20 cellular contexts compared by ENCODE assay signal in the genomic region with DNA sequence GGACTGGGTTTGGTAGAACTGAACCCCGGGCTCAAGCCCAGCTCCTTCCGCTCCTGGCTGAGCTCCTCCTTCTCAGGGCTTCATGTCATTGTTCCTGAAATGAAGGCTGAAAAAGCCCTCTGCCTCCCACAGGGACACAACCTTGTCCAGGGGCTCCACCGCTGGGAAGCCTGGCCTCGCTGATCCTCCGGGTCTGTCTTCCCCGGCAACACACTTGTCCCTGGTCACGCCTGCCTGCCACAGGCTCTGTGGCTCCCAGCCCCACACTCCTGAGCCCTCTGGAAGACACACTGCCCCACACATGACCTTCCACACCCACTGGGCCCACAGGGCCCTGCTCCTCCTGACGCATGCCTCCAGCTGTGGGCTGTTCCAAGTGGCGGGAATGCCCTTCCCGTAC. TPM values are rescaled to one million over a fixed set of nuclear protein-coding genes. Genes with fewer than 3 reads are reported as not detected.
A peak's percentile ranks its signal among the peaks of the same experiment; 100 is the strongest.
DNase-seq lines count a peak whose midpoint lies in the region; ATAC-seq, FAIRE-seq and TF ChIP-seq lines count a peak whose summit lies in the region.
"Had no signal": no experiment of that assay in that cellular context is flagged by ENCODE, and none has a peak within 500 bp of the region (broad histone marks: within the 10 kb centered on the region; RNA-seq: fewer than 3 reads in every experiment).

No MANE protein-coding gene starts in this region.

- CTCF ChIA-PET in K562 (lab: Yijun Ruan, JAX; ENCODE audit: low intra/inter-chr PET ratio), result no interaction called here
- CTCF ChIA-PET in activated naive CD4-positive, alpha-beta T cell treated with anti-CD3 and anti-CD28 coated beads, Interleukin-2, amount 10 ng/mL, durations not matched to agents 7 days and 5 days (lab: Charles Lee), result interaction anchor here (0.8 to 2.0 kb wide), 4 partner anchors 9 to 113 kb away, joined by 3 to 5 read pairs (median 4); no protein-coding TSS in a partner anchor

- no peaks in the 10 kb centered on the region for H4K20me1 ChIP-seq in BLaER1
- no peaks in the 10 kb centered on the region; the same call in 1 of the 2 replicates for H4K20me1 ChIP-seq in K562 (replicated peaks; ENCODE audit: control insufficient read depth, insufficient read depth, low read length)

- peak overlapping the region; percentile 75 for H3K27ac ChIP-seq in BLaER1
- H3K27ac ChIP-seq in K562 (ENCODE audit: extremely low read depth, low read depth, low read length), result no peak overlapping the region
- H3K27ac ChIP-seq: A549, C4-2B had no signal

- H3K9me3 Mint-ChIP-seq in nephron progenitor cell, result peaks cover 6% of the 10 kb centered on the region
- H3K9me3 Mint-ChIP-seq in activated naive CD4-positive, alpha-beta T cell treated with anti-CD3 and anti-CD28 coated beads, Interleukin-2, amount 10 ng/mL, durations not matched to agents 7 days and 5 days, result peaks cover 6% of the 10 kb centered on the region

- no peak for TF ChIP-seq RAD21 in K562 (CRISPR knock-in tag; conservative IDR thresholded peaks at IDR 0.05 in 1 of 2, IDR thresholded peaks at IDR 0.05 in 1 of 2)

- no peak for TF ChIP-seq POLR2A in K562 (conservative IDR thresholded peaks at IDR 0.05)

- no peaks in the 10 kb centered on the region for H3K27me3 ChIP-seq in BLaER1
- H3K27me3 ChIP-seq in K562 (ENCODE audit: control insufficient read depth in 2 of 2, insufficient read depth in 2 of 2, low read length in 2 of 2), result peaks cover 7 to 18% of the 10 kb centered on the region in 2 experiments; a peak in 3 of 5 replicates

- H3K9ac ChIP-seq in BLaER1, result peak overlapping the region; percentile 68
- H3K9ac ChIP-seq in K562 (ENCODE audit: insufficient read depth in 1 of 2, low read depth in 2 of 2, low read length in 2 of 2), result peak overlapping the region in 1 of 2 experiments; percentile 88; a peak in 2 of 4 replicates

- peak overlapping the region; percentile 89 for H3K4me2 ChIP-seq in BLaER1
- peak overlapping the region; percentile 2; the same call in 1 of the 2 replicates for H3K4me2 ChIP-seq in K562 (ENCODE audit: insufficient read depth, low read length)
- H3K4me2 ChIP-seq: A549 had no signal

- FAIRE-seq in K562 (lab: Jason Lieb, UNC), result no peak
- FAIRE-seq: A549, GM12878, GM19239 had no signal

- DNase-seq in GM13977 (ENCODE audit: low spot score) (peak; percentile 15), K562 (ENCODE audit: extremely low read depth in 1 of 4, low spot score in 3 of 4) (peak in 1 of 4 experiments; percentile 26), nephron progenitor cell (no peak), ecto neural progenitor cell (ENCODE audit: low spot score) (no peak)
- no peak for DNase-seq in activated naive CD4-positive, alpha-beta T cell treated with anti-CD3 and anti-CD28 coated beads, Interleukin-2, amount 10 ng/mL, durations not matched to agents 7 days and 5 days
- DNase-seq: DND-41, GDM1, Kasumi-1, NCI-H1105 treated with DMSO at 0.1 percent for 48 hours, NCI-H187, NCI-H345, NCI-H526, SIG-M5 had no signal

- peak overlapping the region; percentile 58 for H3K4me3 Mint-ChIP-seq in nephron progenitor cell
- no peak overlapping the region for H3K4me3 Mint-ChIP-seq in activated naive CD4-positive, alpha-beta T cell treated with anti-CD3 and anti-CD28 coated beads, Interleukin-2, amount 10 ng/mL, durations not matched to agents 7 days and 5 days

- H3K9me3 ChIP-seq in BLaER1 (peaks cover 4% of the 10 kb centered on the region; the same call in 1 of the 2 replicates), K562 (replicated peaks; ENCODE audit: control insufficient read depth, insufficient read depth, low read depth, low read length) (peaks cover 6% of the 10 kb centered on the region)

- in situ Hi-C loops in GM13977 (cut with MboI; ENCODE audit: low pct_unique_long_range_greater_than_20kb, low sequenced_read_pairs, unreplicated experiment) (no loop called here), K562 (cut with MboI) (no loop called here)

- WGBS in K562 (ENCODE audit: insufficient coverage, low coverage, missing lambda C conversion rate), result 53% methylated on average over 10 of the region's 10 CpGs

- peaks cover 47% of the 10 kb centered on the region for H3K4me1 Mint-ChIP-seq in nephron progenitor cell
- peaks cover 25% of the 10 kb centered on the region for H3K4me1 Mint-ChIP-seq in activated naive CD4-positive, alpha-beta T cell treated with anti-CD3 and anti-CD28 coated beads, Interleukin-2, amount 10 ng/mL, durations not matched to agents 7 days and 5 days

- no peaks in the 10 kb centered on the region for H3K9me1 ChIP-seq in K562 (ENCODE audit: control insufficient read depth, insufficient read depth, low read length)

- no peaks in the 10 kb centered on the region for H3K36me3 Mint-ChIP-seq in nephron progenitor cell (ENCODE audit: low read depth)
- H3K36me3 Mint-ChIP-seq in activated naive CD4-positive, alpha-beta T cell treated with anti-CD3 and anti-CD28 coated beads, Interleukin-2, amount 10 ng/mL, durations not matched to agents 7 days and 5 days, result no peaks in the 10 kb centered on the region

- ATAC-seq in K562, result no peak
- ATAC-seq in HG03280 (IDR thresholded peaks at IDR 0.05; ENCODE audit: unreplicated experiment), result no peak
- ATAC-seq: A549, HCT116 had no signal

- TF ChIP-seq EP300 in K562 (IDR thresholded peaks at IDR 0.05; ENCODE audit: low read length), result no peak

- H3K36me3 ChIP-seq in BLaER1 (no peaks in the 10 kb centered on the region), K562 (ENCODE audit: control insufficient read depth, insufficient read depth, low read length) (no peaks in the 10 kb centered on the region)

- peak overlapping the region; percentile 73 for H3K27ac Mint-ChIP-seq in nephron progenitor cell
- H3K27ac Mint-ChIP-seq in activated naive CD4-positive, alpha-beta T cell treated with anti-CD3 and anti-CD28 coated beads, Interleukin-2, amount 10 ng/mL, durations not matched to agents 7 days and 5 days, result no peak overlapping the region

- H3K4me3 ChIP-seq in BLaER1 (0 out of 2 replicates have a peak overlapping the region, but pooled peaks have one; percentile 9), K562 (no peak overlapping the region)
- H3K4me3 ChIP-seq: A549, GM12878 had no signal

- H3K27me3 Mint-ChIP-seq in nephron progenitor cell (ENCODE audit: low read depth, poor library complexity), result peaks cover 35% of the 10 kb centered on the region
- peaks cover 67% of the 10 kb centered on the region for H3K27me3 Mint-ChIP-seq in activated naive CD4-positive, alpha-beta T cell treated with anti-CD3 and anti-CD28 coated beads, Interleukin-2, amount 10 ng/mL, durations not matched to agents 7 days and 5 days

- H3K4me1 ChIP-seq in BLaER1 (peaks cover 94% of the 10 kb centered on the region), K562 (replicated peaks in 1 of 2; ENCODE audit: control insufficient read depth in 2 of 2, insufficient read depth in 2 of 2, low read length in 2 of 2) (peaks cover 25 to 53% of the 10 kb centered on the region in 2 experiments)
- H3K4me1 ChIP-seq: A549 had no signal

- intact Hi-C loops in K562 (cut with micrococcal nuclease), result no loop called here

- TF ChIP-seq CTCF in GM13977 (IDR thresholded peaks at IDR 0.05; ENCODE audit: extremely low read depth, insufficient read depth, missing control alignments), result no peak
- TF ChIP-seq CTCF in K562 (IDR thresholded peaks at IDR 0.05 in 2 of 3, conservative IDR thresholded peaks at IDR 0.05 in 1 of 3; ENCODE audit: insufficient read depth in 2 of 3, low read depth in 1 of 3, low read length in 3 of 3), result no peak
- no peak for TF ChIP-seq CTCF in nephron progenitor cell (IDR thresholded peaks at IDR 0.05)

- POLR2A ChIA-PET in K562 (lab: Yijun Ruan, JAX), result no interaction called here

- no TSS peak for BruUV-seq in K562 (replicated peaks; lab: Mats Ljungman, UMichigan)

- peak overlapping the region; percentile 26 for H2AFZ ChIP-seq in K562 (ENCODE audit: low read depth, low read length)

- no peaks in the 10 kb centered on the region for H3K79me2 ChIP-seq in K562 (ENCODE audit: control insufficient read depth, insufficient read depth, low read length)

TF ChIP-seq in K562, 482 proteins besides CTCF, POLR2A, EP300 and RAD21 (continues in another document):
- TF ChIP-seq ZNF146 (CRISPR knock-in tag; IDR thresholded peaks at IDR 0.05; ENCODE audit: unreplicated experiment), result no peak
- TF ChIP-seq ZNF12 (CRISPR knock-in tag; IDR thresholded peaks at IDR 0.05), result no peak

RNA-seq across cellular contexts. Expression of gene ZC3H18, which starts 18.0 kb away (rescaled TPM):
- 74.4 and 112 TPM in 2 replicates for total RNA-seq in K562 (2011; cell fraction: chromatin; rRNA removed; ENCODE audit: low replicate concordance)
- total RNA-seq in K562 (2011; cell fraction: nucleolus; rRNA removed), result 51.3 and 61.4 TPM in 2 replicates
- 61.1 and 63.4 TPM in 2 replicates for total RNA-seq in K562 (2011; cell fraction: nucleoplasm; rRNA removed)
- total RNA-seq in K562 (2014; rRNA removed) (26.9 and 35.1 TPM in 2 replicates), K562 (2014; rRNA removed; fragmentation: Illumina TruSeq; extraction: Trizol) (16.0 and 16.3 TPM in 2 replicates), K562 (2015; rRNA removed; fragmentation: Illumina TruSeq; extraction: Trizol) (31.1 and 33.9 TPM in 2 replicates), K562 (2021) (81.3 and 88.7 TPM in 2 replicates)
- polyA plus RNA-seq in K562 (2011; rRNA removed) (12.5 and 15.8 TPM in 2 replicates), K562 (2014; fragmentation: Illumina TruSeq; extraction: Trizol) (60.7 and 65.3 TPM in 2 replicates), K562 (2014; fragmentation: Nextera tagmentation; extraction: Ambion mirVana) (1 to 10 TPM; 1.7 to 2.0 TPM), K562 (2014; rRNA removed) (37.1 and 49.2 TPM in 2 replicates)
- 10.1 and 15.8 TPM in 2 replicates for polyA plus RNA-seq in K562 (2011; cell fraction: cytosol; rRNA removed)
- polyA plus RNA-seq in K562 (2011; cell fraction: nucleus; rRNA removed), result 43.3 and 65.6 TPM in 2 replicates
- 57.6 and 59.2 TPM in 2 replicates for polyA plus RNA-seq in K562 (2012)
- 7.9 and 9.1 TPM in 2 replicates for polyA minus RNA-seq in K562 (2011; rRNA and poly(A)+ RNA removed)
- polyA minus RNA-seq in K562 (2011; cell fraction: cytosol; rRNA and poly(A)+ RNA removed), result 23.7 and 30.6 TPM in 2 replicates
- 17.5 and 19.1 TPM in 2 replicates for polyA minus RNA-seq in K562 (2011; cell fraction: nucleus; rRNA and poly(A)+ RNA removed)
